In the genomic region with DNA sequence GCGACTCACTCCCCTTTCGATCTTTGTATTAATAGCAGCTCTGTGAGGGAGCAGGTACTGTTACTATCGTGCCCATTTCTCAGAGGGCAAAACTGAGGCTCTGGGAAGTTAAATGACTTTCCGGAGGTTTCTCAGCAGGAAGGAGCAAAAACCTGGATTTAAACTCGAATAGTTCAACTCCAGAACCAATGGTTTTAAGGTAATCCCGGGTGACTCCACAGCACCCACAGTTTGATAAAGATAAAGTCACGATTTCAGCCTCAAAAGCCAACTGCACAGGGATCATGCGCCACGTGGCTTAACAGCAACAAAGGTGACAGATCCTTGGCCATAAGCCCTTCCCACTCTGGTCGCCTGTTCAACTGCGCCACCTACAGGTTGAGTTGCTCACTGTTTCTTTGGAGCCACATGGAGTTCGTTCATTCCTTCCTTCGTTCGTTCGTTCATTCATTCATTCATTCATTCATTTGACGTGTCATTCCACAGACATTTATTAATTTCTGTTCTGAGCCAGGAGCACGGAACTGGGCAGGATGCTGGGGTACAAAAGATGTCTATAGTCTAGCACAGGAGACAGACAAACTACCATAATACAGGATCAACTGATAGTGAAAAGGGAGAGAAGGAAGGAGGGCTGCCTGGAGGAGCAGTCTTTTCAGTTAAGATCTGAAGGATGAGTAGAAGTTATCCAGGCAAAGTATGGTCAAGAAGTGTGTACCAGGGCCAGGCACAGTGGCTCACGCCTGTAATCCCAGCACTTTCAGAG, we compare ENCODE assay signal across 8 cellular contexts.
A peak's percentile ranks its signal among the peaks of the same experiment; 100 is the strongest.
DNase-seq lines count a peak whose midpoint lies in the region; ATAC-seq and TF ChIP-seq lines count a peak whose summit lies in the region.

No MANE protein-coding gene starts in this region.

- POLR2A ChIA-PET in WTC11 (lab: Charles Lee): interaction anchor here (0.6 kb wide), 1 partner anchor 58 kb away, joined by 7 read pairs; no protein-coding TSS in a partner anchor

- H3K9me3 Mint-ChIP-seq in WTC11 (0 out of 2 replicates have a peak, but pooled peaks cover 2% of the 10 kb centered on the region), memory B cell (no peaks in the 10 kb centered on the region)
- H3K9me3 Mint-ChIP-seq in effector memory CD8-positive, alpha-beta T cell: no peaks in the 10 kb centered on the region

- peak; percentile 71 for TF ChIP-seq CTCF in NB4 (IDR thresholded peaks at IDR 0.05; ENCODE audit: low read depth, low read length)
- peak; percentile 71 for TF ChIP-seq CTCF in WTC11 (IDR thresholded peaks at IDR 0.05)

- H3K27me3 Mint-ChIP-seq in WTC11 (ENCODE audit: low read depth) (peaks cover 27% of the 10 kb centered on the region), memory B cell (peaks cover 11% of the 10 kb centered on the region)
- peaks cover 49 to 56% of the 10 kb centered on the region in 2 donors for H3K27me3 Mint-ChIP-seq in effector memory CD8-positive, alpha-beta T cell

- peaks cover 13% of the 10 kb centered on the region for H3K4me1 Mint-ChIP-seq in WTC11
- H3K4me1 Mint-ChIP-seq in effector memory CD8-positive, alpha-beta T cell (ENCODE audit: low read depth in 2 of 2): peaks cover 3 to 8% of the 10 kb centered on the region in 2 donors
- H3K4me1 Mint-ChIP-seq in memory B cell: peaks cover 9% of the 10 kb centered on the region

- DNase-seq in NK-92 treated with Interleukin-12 subunit alpha and Interleukin-12 subunit beta, amount 100 ng/mL, for 24 hours (lab: John Stamatoyannopoulos, UW): peak; percentile 48
- DNase-seq in NK-92 (lab: John Stamatoyannopoulos, UW; ENCODE audit: unreplicated experiment) (no peak), NB4 (ENCODE audit: low read depth) (peak; percentile 78), WTC11 (ENCODE audit: low spot score) (peak; percentile 88), memory B cell (ENCODE audit: low spot score in 2 of 2) (peak; percentile 68 to 69)
- DNase-seq in effector memory CD8-positive, alpha-beta T cell: peak; percentile 8 to 15 (median 11)
- DNase-seq in stimulated activated CD8-positive, alpha-beta memory T cell treated with anti-CD3 and anti-CD28 coated beads, Interleukin-7, amount 100 ng/mL, for 24 hours (ENCODE audit: low read depth): peak; percentile 21

- CTCF ChIA-PET in WTC11 (lab: Charles Lee): interaction anchor here (0.9 to 4.0 kb wide), 4 partner anchors 15 to 49 kb away, joined by 3 to 29 read pairs (median 8); no protein-coding TSS in a partner anchor

- peak overlapping the region; percentile 36 for H3K4me3 Mint-ChIP-seq in WTC11
- no peak overlapping the region for H3K4me3 Mint-ChIP-seq in effector memory CD8-positive, alpha-beta T cell
- H3K4me3 Mint-ChIP-seq in memory B cell: peak overlapping the region; percentile 67

- TF ChIP-seq POLR2A in NB4 (IDR thresholded peaks at IDR 0.05; ENCODE audit: extremely low read depth, insufficient read length): no peak

- H3K4me3 ChIP-seq in NB4 (ENCODE audit: low read depth, low read length): no peak overlapping the region

- H3K36me3 Mint-ChIP-seq in WTC11 (no peaks in the 10 kb centered on the region), memory B cell (no peaks in the 10 kb centered on the region)
- H3K36me3 Mint-ChIP-seq in effector memory CD8-positive, alpha-beta T cell (ENCODE audit: insufficient read depth): no peaks in the 10 kb centered on the region

- ATAC-seq in WTC11 (peak; percentile 85), memory B cell (ENCODE audit: low read depth) (peak; percentile 95), GM21576 (IDR thresholded peaks at IDR 0.05; ENCODE audit: unreplicated experiment) (no peak)
- no peak for ATAC-seq in effector memory CD8-positive, alpha-beta T cell (replicated peaks)

- H3K27ac Mint-ChIP-seq in WTC11: no peak overlapping the region
- H3K27ac Mint-ChIP-seq in effector memory CD8-positive, alpha-beta T cell: no peak overlapping the region
- H3K27ac Mint-ChIP-seq in memory B cell: no peak overlapping the region

TF ChIP-seq in WTC11, 78 proteins besides CTCF, POLR2A, EP300 and RAD21 (continues in another document):
- TF ChIP-seq, protein P1, sequence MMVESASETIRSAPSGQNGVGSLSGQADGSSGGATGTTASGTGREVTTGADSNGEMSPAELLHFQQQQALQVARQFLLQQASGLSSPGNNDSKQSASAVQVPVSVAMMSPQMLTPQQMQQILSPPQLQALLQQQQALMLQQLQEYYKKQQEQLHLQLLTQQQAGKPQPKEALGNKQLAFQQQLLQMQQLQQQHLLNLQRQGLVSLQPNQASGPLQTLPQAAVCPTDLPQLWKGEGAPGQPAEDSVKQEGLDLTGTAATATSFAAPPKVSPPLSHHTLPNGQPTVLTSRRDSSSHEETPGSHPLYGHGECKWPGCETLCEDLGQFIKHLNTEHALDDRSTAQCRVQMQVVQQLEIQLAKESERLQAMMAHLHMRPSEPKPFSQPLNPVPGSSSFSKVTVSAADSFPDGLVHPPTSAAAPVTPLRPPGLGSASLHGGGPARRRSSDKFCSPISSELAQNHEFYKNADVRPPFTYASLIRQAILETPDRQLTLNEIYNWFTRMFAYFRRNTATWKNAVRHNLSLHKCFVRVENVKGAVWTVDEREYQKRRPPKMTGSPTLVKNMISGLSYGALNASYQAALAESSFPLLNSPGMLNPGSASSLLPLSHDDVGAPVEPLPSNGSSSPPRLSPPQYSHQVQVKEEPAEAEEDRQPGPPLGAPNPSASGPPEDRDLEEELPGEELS (CRISPR knock-in tag; IDR thresholded peaks at IDR 0.05): no peak
- TF ChIP-seq ZNF263 (CRISPR knock-in tag; IDR thresholded peaks at IDR 0.05; ENCODE audit: low read depth) (no peak), JAZF1 (CRISPR knock-in tag; IDR thresholded peaks at IDR 0.05) (no peak), TCF7 (CRISPR knock-in tag; IDR thresholded peaks at IDR 0.05; ENCODE audit: low read depth) (no peak), IRF2 (CRISPR knock-in tag; IDR thresholded peaks at IDR 0.05; ENCODE audit: borderline replicate concordance, low read depth) (no peak), ATF1 (CRISPR knock-in tag; IDR thresholded peaks at IDR 0.05) (no peak), OVOL2 (CRISPR knock-in tag; IDR thresholded peaks at IDR 0.05; ENCODE audit: borderline replicate concordance) (no peak), FOXJ3 (CRISPR knock-in tag; IDR thresholded peaks at IDR 0.05; ENCODE audit: borderline replicate concordance) (no peak), ZNF232 (CRISPR knock-in tag; IDR thresholded peaks at IDR 0.05) (no peak), NR3C1 (CRISPR knock-in tag; conservative IDR thresholded peaks at IDR 0.05; ENCODE audit: low read depth) (no peak), ETV6 (CRISPR knock-in tag; IDR thresholded peaks at IDR 0.05) (no peak)
- TF ChIP-seq, protein P2, sequence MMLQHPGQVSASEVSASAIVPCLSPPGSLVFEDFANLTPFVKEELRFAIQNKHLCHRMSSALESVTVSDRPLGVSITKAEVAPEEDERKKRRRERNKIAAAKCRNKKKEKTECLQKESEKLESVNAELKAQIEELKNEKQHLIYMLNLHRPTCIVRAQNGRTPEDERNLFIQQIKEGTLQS (CRISPR knock-in tag; conservative IDR thresholded peaks at IDR 0.05): no peak
- TF ChIP-seq, protein P3, sequence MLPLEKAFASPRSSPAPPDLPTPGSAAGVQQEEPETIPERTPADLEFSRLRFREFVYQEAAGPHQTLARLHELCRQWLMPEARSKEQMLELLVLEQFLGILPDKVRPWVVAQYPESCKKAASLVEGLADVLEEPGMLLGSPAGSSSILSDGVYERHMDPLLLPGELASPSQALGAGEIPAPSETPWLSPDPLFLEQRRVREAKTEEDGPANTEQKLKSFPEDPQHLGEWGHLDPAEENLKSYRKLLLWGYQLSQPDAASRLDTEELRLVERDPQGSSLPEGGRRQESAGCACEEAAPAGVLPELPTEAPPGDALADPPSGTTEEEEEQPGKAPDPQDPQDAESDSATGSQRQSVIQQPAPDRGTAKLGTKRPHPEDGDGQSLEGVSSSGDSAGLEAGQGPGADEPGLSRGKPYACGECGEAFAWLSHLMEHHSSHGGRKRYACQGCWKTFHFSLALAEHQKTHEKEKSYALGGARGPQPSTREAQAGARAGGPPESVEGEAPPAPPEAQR (CRISPR knock-in tag; IDR thresholded peaks at IDR 0.05): no peak
- TF ChIP-seq, protein P4, sequence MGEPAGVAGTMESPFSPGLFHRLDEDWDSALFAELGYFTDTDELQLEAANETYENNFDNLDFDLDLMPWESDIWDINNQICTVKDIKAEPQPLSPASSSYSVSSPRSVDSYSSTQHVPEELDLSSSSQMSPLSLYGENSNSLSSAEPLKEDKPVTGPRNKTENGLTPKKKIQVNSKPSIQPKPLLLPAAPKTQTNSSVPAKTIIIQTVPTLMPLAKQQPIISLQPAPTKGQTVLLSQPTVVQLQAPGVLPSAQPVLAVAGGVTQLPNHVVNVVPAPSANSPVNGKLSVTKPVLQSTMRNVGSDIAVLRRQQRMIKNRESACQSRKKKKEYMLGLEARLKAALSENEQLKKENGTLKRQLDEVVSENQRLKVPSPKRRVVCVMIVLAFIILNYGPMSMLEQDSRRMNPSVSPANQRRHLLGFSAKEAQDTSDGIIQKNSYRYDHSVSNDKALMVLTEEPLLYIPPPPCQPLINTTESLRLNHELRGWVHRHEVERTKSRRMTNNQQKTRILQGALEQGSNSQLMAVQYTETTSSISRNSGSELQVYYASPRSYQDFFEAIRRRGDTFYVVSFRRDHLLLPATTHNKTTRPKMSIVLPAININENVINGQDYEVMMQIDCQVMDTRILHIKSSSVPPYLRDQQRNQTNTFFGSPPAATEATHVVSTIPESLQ (CRISPR knock-in tag; IDR thresholded peaks at IDR 0.05): no peak

Comparison
In these comparisons a context has a peak if more than half of its experiments do, and no peak if none do; other contexts are left out.
1. ATAC-seq: peak in WTC11 (single experiment) and memory B cell (single experiment); none in effector memory CD8-positive, alpha-beta T cell (single experiment) and GM21576 (single experiment).
2. H3K4me3 Mint-ChIP-seq: peak in WTC11 (single experiment) and memory B cell (single experiment); none in effector memory CD8-positive, alpha-beta T cell (0 of 2).